9 cellular contexts compared by ENCODE assay signal in the genomic region with DNA sequence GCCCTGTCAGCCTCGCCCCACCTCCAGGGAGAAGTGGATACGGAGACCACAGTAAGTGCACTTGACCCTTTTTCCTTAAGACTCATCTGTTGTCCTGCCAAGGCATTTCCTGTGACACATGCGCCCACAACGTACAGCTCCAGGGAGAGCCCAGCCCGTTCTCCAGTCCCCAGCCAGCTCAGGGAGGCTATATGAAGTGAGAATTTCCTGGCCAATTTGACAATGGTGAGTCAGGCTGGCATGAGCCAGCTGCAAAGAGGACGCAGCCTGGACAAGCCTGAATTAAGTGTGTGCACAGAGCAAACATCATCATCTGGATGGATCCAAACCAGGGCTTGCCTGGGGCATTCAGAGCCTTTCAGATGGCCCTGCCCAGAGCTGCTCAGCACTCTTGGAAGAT.
DNase-seq lines count a peak whose midpoint lies in the region; TF ChIP-seq lines count a peak whose summit lies in the region.
"Had no signal": no experiment of that assay in that cellular context is flagged by ENCODE, and none has a peak within 500 bp of the region (broad histone marks: within the 10 kb centered on the region; RNA-seq: fewer than 3 reads in every experiment).

No MANE protein-coding gene starts in this region.

- TF ChIP-seq CTCF in choroid plexus epithelial cell (conservative IDR thresholded peaks at IDR 0.05; ENCODE audit: low read depth, low read length), result no peak

- H3K4me3 ChIP-seq in choroid plexus epithelial cell (ENCODE audit: low read depth, low read length), result no peak overlapping the region

- DNase-seq in Caki2 (ENCODE audit: low read depth), result peak; percentile 77
- peak; percentile 65 for DNase-seq in NCI-H2196 (lab: John Stamatoyannopoulos, UW; ENCODE audit: unreplicated experiment)
- DNase-seq in choroid plexus epithelial cell (ENCODE audit: low read depth), result peak; percentile 71
- DNase-seq in non-pigmented ciliary epithelial cell (ENCODE audit: low read depth), result peak; percentile 84
- no peak for DNase-seq in activated CD8-positive, alpha-beta memory T cell treated with anti-CD3 and anti-CD28 coated beads for 24 hours
- no peak for DNase-seq in germinal center (ENCODE audit: low spot score)
- DNase-seq in midbrain (lab: John Stamatoyannopoulos, UW), result no peak
- no peak for DNase-seq in activated CD4-positive, alpha-beta T cell treated with anti-CD3 and anti-CD28 coated beads for 48 hours
- DNase-seq: stimulated activated CD8-positive, alpha-beta memory T cell treated with anti-CD3 and anti-CD28 coated beads, Interleukin-4, amount 100 ng/mL, for 48 hours had no signal

- in situ Hi-C loops in Caki2 (cut with HindIII; ENCODE audit: low pct_unique_long_range_greater_than_20kb, low sequenced_read_pairs), result no loop called here

Comparison
In these comparisons a context has a peak if more than half of its experiments do, and no peak if none do; other contexts are left out.
1. DNase-seq: peak in Caki2 (single experiment), NCI-H2196 (single experiment), choroid plexus epithelial cell (single experiment) and non-pigmented ciliary epithelial cell (single experiment); none in activated CD8-positive, alpha-beta memory T cell treated with anti-CD3 and anti-CD28 coated beads for 24 hours (single experiment), germinal center (single experiment), midbrain (single experiment) and activated CD4-positive, alpha-beta T cell treated with anti-CD3 and anti-CD28 coated beads for 48 hours (single experiment).